Comparison of ENCODE assay signal across 24 cellular contexts in genomic region chr10:5860039-5860438, GRCh38. TPM values are rescaled to one million over a fixed set of nuclear protein-coding genes. Genes with fewer than 3 reads are reported as not detected.
DNase-seq lines count a peak whose midpoint lies in the region; ATAC-seq and TF ChIP-seq lines count a peak whose summit lies in the region.
"Had no signal": no experiment of that assay in that cellular context is flagged by ENCODE, and none has a peak within 500 bp of the region (broad histone marks: within the 10 kb centered on the region; RNA-seq: fewer than 3 reads in every experiment).

No MANE protein-coding gene starts in this region.

- DNase-seq in SIG-M5 treated with dmso at 0.1 percent for 504 hours (lab: John Stamatoyannopoulos, UW; ENCODE audit: unreplicated experiment) (peak; percentile 20), SIG-M5 (lab: John Stamatoyannopoulos, UW) (no peak), dorsolateral prefrontal cortex (peak in 1 of 10 donors; percentile 20), pons (ENCODE audit: low spot score) (peak; percentile 39), stomach (no peak)
- DNase-seq: activated CD4-positive, alpha-beta T cell treated with anti-CD3 and anti-CD28 coated beads, Interleukin-2, amount 10 ng/mL, durations not matched to agents 24 days and 14 days; activated CD8-positive, alpha-beta memory T cell treated with anti-CD3 and anti-CD28 coated beads, Interleukin-2, amount 10 ng/mL, durations not matched to agents 7 days and 5 days; activated naive CD8-positive, alpha-beta T cell treated with anti-CD3 and anti-CD28 coated beads, Interleukin-2, amount 10 ng/mL, durations not matched to agents 7 days and 5 days; DMS79 treated with DMSO at 0.1 percent for 48 hours; effector memory CD8-positive, alpha-beta T cell; esophagus squamous epithelium; H7; mesendoderm; natural killer cell; NCI-H1417; NCI-H524 treated with DMSO at 0.1 percent for 48 hours; PC-9; SHP77 treated with DMSO at 0.1 percent for 48 hours; sigmoid colon; uterus had no signal

- WGBS in stomach, 5 donors: 84 to 94% (median 90%) methylated on average over 6 of the region's 6 CpGs

- ATAC-seq in HG02884 (IDR thresholded peaks at IDR 0.05; ENCODE audit: unreplicated experiment): no peak
- ATAC-seq: activated CD8-positive, alpha-beta memory T cell treated with anti-CD3 and anti-CD28 coated beads, Interleukin-2, amount 10 ng/mL, durations not matched to agents 7 days and 5 days; effector memory CD8-positive, alpha-beta T cell; natural killer cell had no signal

- TF ChIP-seq CTCF in dorsolateral prefrontal cortex (IDR thresholded peaks at IDR 0.05 in 54 of 56, conservative IDR thresholded peaks at IDR 0.05 in 2 of 56; ENCODE audit: low read depth in 1 of 56, partially characterized antibody in 56 of 56) (no peak), stomach (IDR thresholded peaks at IDR 0.05) (no peak)

- H3K36me3 ChIP-seq in stomach: peaks cover 0 to 21% (median 0%) of the 10 kb centered on the region in 4 donors
- H3K36me3 ChIP-seq: sigmoid colon, suprapubic skin, uterus had no signal

- H3K9me3 ChIP-seq in stomach: no peaks in the 10 kb centered on the region
- H3K9me3 ChIP-seq: esophagus squamous epithelium, sigmoid colon, suprapubic skin, uterus had no signal

- H3K4me3 ChIP-seq in dorsolateral prefrontal cortex: no peak overlapping the region
- no peak overlapping the region for H3K4me3 ChIP-seq in stomach
- H3K4me3 ChIP-seq: esophagus squamous epithelium, PC-9, sigmoid colon, suprapubic skin, uterus had no signal

- H3K27ac ChIP-seq in dorsolateral prefrontal cortex (peak overlapping the region in 44 of 59 donors; percentile 1 to 99 (median 94)), stomach (no peak overlapping the region)
- H3K27ac ChIP-seq: 22Rv1, esophagus squamous epithelium, parathyroid adenoma, PC-9, sigmoid colon, suprapubic skin, uterus had no signal

- TF ChIP-seq POLR2A in stomach (IDR thresholded peaks at IDR 0.05): no peak

- H3K27me3 ChIP-seq in dorsolateral prefrontal cortex: no peaks in the 10 kb centered on the region
- no peaks in the 10 kb centered on the region for H3K27me3 ChIP-seq in stomach
- H3K27me3 ChIP-seq: esophagus squamous epithelium, sigmoid colon, suprapubic skin, uterus had no signal

- H3K4me1 ChIP-seq in stomach: peaks cover 0 to 15% (median 0%) of the 10 kb centered on the region in 4 donors
- H3K4me1 ChIP-seq: esophagus squamous epithelium, parathyroid adenoma, sigmoid colon, suprapubic skin, uterus had no signal

- intact Hi-C loops in dorsolateral prefrontal cortex (cut with DNase I): no loop called here
- intact Hi-C loops in stomach (cut with DNase I; ENCODE audit: low total_unique reads): loop anchor here (10.0 kb wide), 1 partner anchor 425 kb away; no protein-coding TSS in a partner anchor

- TF ChIP-seq EP300 in stomach (IDR thresholded peaks at IDR 0.05): no peak

RNA-seq across cellular contexts. Expression of gene ANKRD16, which starts 29.7 kb away (rescaled TPM):
- total RNA-seq in dorsolateral prefrontal cortex (10 to 100 TPM; 10.4 to 26.5 (median 18.4) TPM), stomach (100 to 1,000 TPM in 2 of 5 donors, 1 to 10 TPM in 3; 2.2 to 233 (median 8.4) TPM)
- polyA plus RNA-seq in stomach: 1 to 10 TPM; 5.1 to 8.7 (median 7.0) TPM

RNA-seq across cellular contexts. Expression of gene FBH1, which starts 30.0 kb away (rescaled TPM):
- total RNA-seq in dorsolateral prefrontal cortex: 10 to 100 TPM; 43.3 to 95.3 (median 62.7) TPM
- total RNA-seq in stomach: 100 to 1,000 TPM in 3 of 5 donors, 10 to 100 TPM in 2; 42.6 to 192 (median 110) TPM
- polyA plus RNA-seq in stomach: 10 to 100 TPM; 38.4 to 51.4 (median 40.3) TPM

RNA-seq across cellular contexts. Expression of gene GDI2, which starts 46.8 kb away (rescaled TPM):
- total RNA-seq in dorsolateral prefrontal cortex (100 to 1,000 TPM in 108 of 120 experiments, 10 to 100 TPM in 12; 73.4 to 149 (median 121) TPM), stomach (100 to 1,000 TPM in 4 of 5 donors, 10 to 100 TPM in 1; 63.4 to 600 (median 187) TPM)
- 100 to 1,000 TPM; 104 to 180 (median 108) TPM for polyA plus RNA-seq in stomach

Comparison
In these comparisons a context has a peak if more than half of its experiments do, and no peak if none do; other contexts are left out.
1. DNase-seq: peak in SIG-M5 treated with dmso at 0.1 percent for 504 hours (single experiment) and pons (single experiment); none in SIG-M5 (single experiment) and stomach (single experiment).
2. H3K27ac ChIP-seq: peak in dorsolateral prefrontal cortex (44 of 59); none in stomach (0 of 5).